ENCODE assay signal across 1 cellular context in genomic region chr10:101780187-101780817, GRCh38.
TF ChIP-seq lines count a peak whose summit lies in the region.

No MANE protein-coding gene starts in this region.

TF ChIP-seq in H1, 55 proteins besides CTCF, POLR2A, EP300 and RAD21:
- TF ChIP-seq CHD2 (IDR thresholded peaks at IDR 0.05; ENCODE audit: low read length) (no peak), KDM5A (IDR thresholded peaks at IDR 0.05; ENCODE audit: low read length) (no peak), RXRA (IDR thresholded peaks at IDR 0.05; ENCODE audit: insufficient read depth, low read depth, low read length) (no peak), NANOG (IDR thresholded peaks at IDR 0.05; ENCODE audit: insufficient read depth, low read depth, low read length, poor library complexity, severe bottlenecking) (no peak)
TF ChIP-seq in H1: peak in this region for 0.
